25 cellular contexts compared by ENCODE assay signal in the genomic region with DNA sequence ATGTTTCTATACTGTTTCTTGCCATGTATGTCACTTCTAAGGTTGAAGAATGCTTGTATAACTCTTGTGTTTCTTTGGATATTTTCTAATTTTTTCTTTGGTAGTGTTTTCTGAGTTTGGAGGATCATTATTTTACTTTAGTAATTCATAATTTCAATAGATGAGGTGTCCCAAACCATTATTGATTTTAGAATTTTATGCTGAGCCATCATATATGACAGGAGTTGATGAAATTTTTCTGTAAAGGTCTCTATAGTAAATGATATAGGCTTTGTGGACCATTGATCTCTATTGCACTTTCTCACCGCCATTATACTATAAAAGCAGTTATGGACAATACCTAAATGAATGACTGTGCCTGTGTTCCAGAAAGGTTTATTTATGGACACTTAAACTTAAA.
"Had no signal": no experiment of that assay in that cellular context is flagged by ENCODE, and none has a peak within 500 bp of the region (broad histone marks: within the 10 kb centered on the region; RNA-seq: fewer than 3 reads in every experiment).

No MANE protein-coding gene starts in this region.

- H3K4me3 ChIP-seq: esophagus squamous epithelium, gastrocnemius medialis, heart right ventricle, left lung, lower lobe of right lung, mucosa of descending colon had no signal

- FAIRE-seq: endometrium, keratinocyte had no signal

- ATAC-seq: effector memory CD8-positive, alpha-beta T cell; esophagus mucosa; gastrocnemius medialis; heart right ventricle; left cardiac atrium; left lung; left ventricle myocardium superior; lower lobe of right lung; mucosa of descending colon; naive thymus-derived CD8-positive, alpha-beta T cell had no signal

- H3K36me3 ChIP-seq: esophagus squamous epithelium, gastrocnemius medialis, heart right ventricle, left lung, lower lobe of right lung had no signal

- DNase-seq: cortex of kidney; effector CD8-positive, alpha-beta T cell; effector memory CD8-positive, alpha-beta T cell; endodermal cell; erythroblast; esophagus squamous epithelium; foreskin fibroblast; foreskin melanocyte; gastrocnemius medialis; glutamatergic neuron; head of caudate nucleus; heart right ventricle; hippocampal formation; left cardiac atrium; left lung; left ventricle myocardium superior; lower lobe of right lung; mesenchymal stem cell; mucosa of descending colon; naive B cell; naive thymus-derived CD8-positive, alpha-beta T cell had no signal

- H3K27me3 ChIP-seq: esophagus squamous epithelium, gastrocnemius medialis, left lung had no signal

- H3K9me3 ChIP-seq: gastrocnemius medialis, left lung, lower lobe of right lung, mucosa of descending colon had no signal

- H3K27ac ChIP-seq: epithelial cell of prostate, esophagus squamous epithelium, heart right ventricle, left lung, lower lobe of right lung had no signal

- H3K4me1 ChIP-seq: left lung, lower lobe of right lung had no signal
